Comparison of ENCODE assay signal across 38 cellular contexts in the genomic region with DNA sequence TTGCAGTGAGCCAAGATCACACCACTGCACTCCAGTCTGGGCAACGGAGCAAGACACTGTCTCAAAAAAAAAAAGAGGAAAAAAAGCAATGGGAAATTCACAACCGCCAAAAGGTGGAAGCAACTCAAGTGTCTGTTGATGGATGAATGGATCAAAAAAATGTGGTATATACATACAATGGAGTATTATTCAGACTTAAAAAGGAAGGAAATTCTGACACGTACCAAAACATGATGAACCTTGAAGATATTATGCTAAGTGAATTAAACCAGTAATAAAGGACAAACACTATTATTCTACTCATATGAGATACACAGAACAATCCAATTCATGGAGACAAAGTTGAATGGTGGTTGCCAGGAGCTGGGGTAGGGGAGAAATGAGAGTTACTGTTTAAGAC.
"Had no signal": no experiment of that assay in that cellular context is flagged by ENCODE, and none has a peak within 500 bp of the region (broad histone marks: within the 10 kb centered on the region; RNA-seq: fewer than 3 reads in every experiment).

No MANE protein-coding gene starts in this region.

- H3K4me3 ChIP-seq: adrenal gland, ascending aorta, body of pancreas, breast epithelium, cardiac muscle cell had no signal

- H3K9me3 ChIP-seq: adrenal gland, ascending aorta, body of pancreas, breast epithelium had no signal

- H3K27ac Mint-ChIP-seq: activated naive CD4-positive, alpha-beta T cell treated with anti-CD3 and anti-CD28 coated beads for 36 hours; activated naive CD4-positive, alpha-beta T cell treated with anti-CD3 and anti-CD28 coated beads, Interleukin-2, amount 50 U/mL, for 24 hours; activated naive CD4-positive, alpha-beta T cell treated with anti-CD3 and anti-CD28 coated beads, Interleukin-2, amount 50 U/mL, for 72 hours; activated naive CD8-positive, alpha-beta T cell; activated naive CD8-positive, alpha-beta T cell treated with anti-CD3 and anti-CD28 coated beads for 36 hours; activated naive CD8-positive, alpha-beta T cell treated with anti-CD3 and anti-CD28 coated beads, Interleukin-2, amount 10 ng/mL, durations not matched to agents 7 days and 5 days; activated naive CD8-positive, alpha-beta T cell treated with anti-CD3 and anti-CD28 coated beads, Interleukin-2, amount 50 U/mL, for 24 hours; activated T-cell treated with anti-CD3 and anti-CD28 coated beads, Interleukin-2, amount 50 U/mL, for 24 hours; activated T-cell treated with anti-CD3 and anti-CD28 coated beads, Interleukin-2, amount 50 U/mL, for 72 hours; activated T-helper 1 cell treated with anti-CD3 and anti-CD28 coated beads, Interleukin-12 subunit alpha, Interleukin-12 subunit beta, Interleukin-2, Interleukin-4 antibody, amounts not matched to agents 30 ng/mL and 10 ng/mL and 1 ng/mL, durations not matched to agents 14 hours and 24 hours and 36 hours; activated T-helper 17 cell treated with anti-CD3 and anti-CD28 coated beads, Interleukin-2, amount 50 U/mL, for 72 hours; activated T-helper 2 cell treated with anti-CD3 and anti-CD28 coated beads, Interferon-gamma antibody, Interleukin-2, Interleukin-4, amounts not matched to agents 10 μg/mL and 5 μg/mL and 100 μg/mL, durations not matched to agents 14 hours and 24 hours and 36 hours; brain had no signal

- H3K27ac ChIP-seq: adrenal gland, ascending aorta, body of pancreas, brain microvascular endothelial cell, breast epithelium, cardiac muscle cell had no signal

- DNase-seq: activated effector memory CD4-positive, alpha-beta T cell treated with anti-CD3 and anti-CD28 coated beads, Interleukin-2, amount 50 U/mL, for 16 hours; activated gamma-delta T cell; activated gamma-delta T cell treated with Interleukin-2 at 50 U/mL for 16 hours; activated naive CD4-positive, alpha-beta T cell; activated naive CD4-positive, alpha-beta T cell treated with anti-CD3 and anti-CD28 coated beads for 36 hours; activated naive CD4-positive, alpha-beta T cell treated with anti-CD3 and anti-CD28 coated beads, Interleukin-2, amount 50 U/mL, for 16 hours; activated naive CD8-positive, alpha-beta T cell treated with anti-CD3 and anti-CD28 coated beads for 36 hours; activated naive CD8-positive, alpha-beta T cell treated with anti-CD3 and anti-CD28 coated beads, Interleukin-2, amount 10 ng/mL, durations not matched to agents 7 days and 5 days; activated naive CD8-positive, alpha-beta T cell treated with anti-CD3 and anti-CD28 coated beads, Interleukin-2, amount 50 U/mL, for 24 hours; activated T-cell treated with anti-CD3 and anti-CD28 coated beads for 4 hours; activated T-cell treated with anti-CD3 and anti-CD28 coated beads, Interleukin-2, amount 50 U/mL, for 1 hour; activated T-cell treated with anti-CD3 and anti-CD28 coated beads, Interleukin-2, amount 50 U/mL, for 24 hours; activated T-cell treated with anti-CD3 and anti-CD28 coated beads, Interleukin-2, amount 50 U/mL, for 4 hours; activated T-cell treated with anti-CD3 and anti-CD28 coated beads, Interleukin-2, amount 50 U/mL, for 48 hours; activated T-cell treated with anti-CD3 and anti-CD28 coated beads, Interleukin-2, amount 50 U/mL, for 72 hours; adrenal gland; amniotic stem cell; amygdala; anterior cingulate cortex; aorta; body of pancreas; brain microvascular endothelial cell; caudate nucleus; central memory CD4-positive, alpha-beta T cell; cerebellar nuclear complex had no signal

- H3K9me3 Mint-ChIP-seq: activated naive CD4-positive, alpha-beta T cell treated with anti-CD3 and anti-CD28 coated beads for 36 hours; activated naive CD4-positive, alpha-beta T cell treated with anti-CD3 and anti-CD28 coated beads, Interleukin-2, amount 50 U/mL, for 24 hours; activated naive CD8-positive, alpha-beta T cell treated with anti-CD3 and anti-CD28 coated beads, Interleukin-2, amount 50 U/mL, for 24 hours; activated T-cell treated with anti-CD3 and anti-CD28 coated beads, Interleukin-2, amount 50 U/mL, for 24 hours; activated T-cell treated with anti-CD3 and anti-CD28 coated beads, Interleukin-2, amount 50 U/mL, for 4 hours; activated T-helper 1 cell treated with anti-CD3 and anti-CD28 coated beads, Interleukin-12 subunit alpha, Interleukin-12 subunit beta, Interleukin-2, Interleukin-4 antibody, amounts not matched to agents 30 ng/mL and 10 ng/mL and 1 ng/mL, durations not matched to agents 14 hours and 24 hours and 36 hours; activated T-helper 17 cell treated with anti-CD3 and anti-CD28 coated beads, Interleukin-2, amount 50 U/mL, for 72 hours; activated T-helper 2 cell treated with anti-CD3 and anti-CD28 coated beads, Interferon-gamma antibody, Interleukin-2, Interleukin-4, amounts not matched to agents 10 μg/mL and 5 μg/mL and 100 μg/mL, durations not matched to agents 14 hours and 24 hours and 36 hours had no signal

- H3K4me3 Mint-ChIP-seq: activated naive CD4-positive, alpha-beta T cell treated with anti-CD3 and anti-CD28 coated beads for 36 hours; activated naive CD4-positive, alpha-beta T cell treated with anti-CD3 and anti-CD28 coated beads, Interleukin-2, amount 50 U/mL, for 24 hours; activated naive CD8-positive, alpha-beta T cell; activated naive CD8-positive, alpha-beta T cell treated with anti-CD3 and anti-CD28 coated beads for 36 hours; activated naive CD8-positive, alpha-beta T cell treated with anti-CD3 and anti-CD28 coated beads, Interleukin-2, amount 10 ng/mL, durations not matched to agents 7 days and 5 days; activated naive CD8-positive, alpha-beta T cell treated with anti-CD3 and anti-CD28 coated beads, Interleukin-2, amount 50 U/mL, for 24 hours; activated T-cell treated with anti-CD3 and anti-CD28 coated beads, Interleukin-2, amount 50 U/mL, for 24 hours; activated T-cell treated with anti-CD3 and anti-CD28 coated beads, Interleukin-2, amount 50 U/mL, for 4 hours; activated T-cell treated with anti-CD3 and anti-CD28 coated beads, Interleukin-2, amount 50 U/mL, for 72 hours; activated T-helper 1 cell treated with anti-CD3 and anti-CD28 coated beads, Interleukin-12 subunit alpha, Interleukin-12 subunit beta, Interleukin-2, Interleukin-4 antibody, amounts not matched to agents 30 ng/mL and 10 ng/mL and 1 ng/mL, durations not matched to agents 14 hours and 24 hours and 36 hours; activated T-helper 17 cell treated with anti-CD3 and anti-CD28 coated beads, Interleukin-2, amount 50 U/mL, for 72 hours; brain; central memory CD8-positive, alpha-beta T cell had no signal

- H3K36me3 ChIP-seq: adrenal gland, ascending aorta, brain microvascular endothelial cell, breast epithelium, cardiac muscle cell had no signal

- FAIRE-seq: astrocyte, bronchial epithelial cell had no signal

- ATAC-seq: activated naive CD4-positive, alpha-beta T cell treated with anti-CD3 and anti-CD28 coated beads, Interleukin-2, amount 50 U/mL, for 72 hours; activated naive CD8-positive, alpha-beta T cell treated with anti-CD3 and anti-CD28 coated beads, Interleukin-2, amount 50 U/mL, for 24 hours; activated T-cell treated with anti-CD3 and anti-CD28 coated beads, Interleukin-2, amount 50 U/mL, for 4 hours; activated T-cell treated with anti-CD3 and anti-CD28 coated beads, Interleukin-2, amount 50 U/mL, for 72 hours; activated T-helper 17 cell treated with anti-CD3 and anti-CD28 coated beads, Interleukin-2, amount 50 U/mL, for 72 hours; body of pancreas had no signal

- H3K27me3 ChIP-seq: adrenal gland, ascending aorta, body of pancreas, brain microvascular endothelial cell, breast epithelium, cardiac muscle cell had no signal

- H3K27me3 Mint-ChIP-seq: activated naive CD4-positive, alpha-beta T cell treated with anti-CD3 and anti-CD28 coated beads, Interleukin-2, amount 50 U/mL, for 24 hours; activated naive CD8-positive, alpha-beta T cell; activated naive CD8-positive, alpha-beta T cell treated with anti-CD3 and anti-CD28 coated beads for 36 hours; activated naive CD8-positive, alpha-beta T cell treated with anti-CD3 and anti-CD28 coated beads, Interleukin-2, amount 10 ng/mL, durations not matched to agents 7 days and 5 days; activated naive CD8-positive, alpha-beta T cell treated with anti-CD3 and anti-CD28 coated beads, Interleukin-2, amount 50 U/mL, for 24 hours; activated T-cell treated with anti-CD3 and anti-CD28 coated beads, Interleukin-2, amount 50 U/mL, for 24 hours; activated T-helper 17 cell treated with anti-CD3 and anti-CD28 coated beads, Interleukin-2, amount 50 U/mL, for 72 hours; brain; central memory CD8-positive, alpha-beta T cell had no signal

- H3K4me1 ChIP-seq: ascending aorta, breast epithelium had no signal
